ENCODE assay signal across 30 cellular contexts in the genomic region with DNA sequence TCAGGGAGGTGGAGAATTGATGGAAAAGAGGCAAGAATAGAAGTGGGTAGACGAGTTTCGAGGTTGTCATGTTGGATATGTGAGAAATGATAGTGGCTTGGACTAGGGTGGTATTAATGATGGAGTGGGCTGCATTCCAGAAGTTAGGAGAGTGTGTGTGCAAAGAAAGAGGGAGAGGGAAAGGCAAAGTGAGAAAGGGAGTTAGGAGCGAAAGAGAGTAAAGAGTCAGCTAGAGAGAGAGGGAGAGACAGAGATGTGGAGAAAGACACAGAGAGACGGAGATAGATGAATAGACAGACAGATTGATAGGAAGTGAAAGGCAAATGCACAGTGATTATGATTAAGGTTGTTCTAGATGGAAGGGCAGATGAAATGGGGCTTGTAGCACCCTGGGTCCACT. TPM values are rescaled to one million over a fixed set of nuclear protein-coding genes. Genes with fewer than 3 reads are reported as not detected.
"Had no signal": no experiment of that assay in that cellular context is flagged by ENCODE, and none has a peak within 500 bp of the region (broad histone marks: within the 10 kb centered on the region; RNA-seq: fewer than 3 reads in every experiment).

No MANE protein-coding gene starts in this region.

- H3K4me3 ChIP-seq: stomach, suprapubic skin, testis, thoracic aorta, thyroid gland, tibial artery, tibial nerve, transverse colon, upper lobe of left lung, upper lobe of right lung, uterus, vagina had no signal

- H3K4me1 ChIP-seq: stomach, testis, thyroid gland, tibial artery, tibial nerve, transverse colon, upper lobe of left lung, upper lobe of right lung, uterus, vagina had no signal

- H3K9me3 ChIP-seq: stomach, suprapubic skin, testis, thoracic aorta, thyroid gland, tibial artery, tibial nerve, transverse colon, upper lobe of left lung, upper lobe of right lung, uterus, vagina had no signal

- H3K27ac ChIP-seq: stomach, suprapubic skin, testis, thoracic aorta, thyroid gland, tibial artery, tibial nerve, transverse colon, upper lobe of left lung, upper lobe of right lung, uterus, vagina had no signal

- FAIRE-seq: urothelium cell line had no signal

- ATAC-seq: stimulated activated effector memory CD8-positive, alpha-beta T cell treated with anti-CD3 and anti-CD28 coated beads, Interleukin-12 subunit alpha, Interleukin-12 subunit beta, amount 100 ng/mL, for 72 hours; stimulated activated memory B cell treated with anti-CD40 and anti-IgM and Interleukin-4, amounts not matched to agents 10 μg/mL and 1 μg/mL and 100 μg/mL, for 72 hours; stimulated activated naive B cell treated with anti-CD40 and anti-IgM and Interleukin-4, amounts not matched to agents 10 μg/mL and 1 μg/mL and 100 μg/mL, for 72 hours; stimulated activated naive CD8-positive, alpha-beta T cell treated with anti-CD3 and anti-CD28 coated beads, Interleukin-15, amount 100 ng/mL, for 72 hours; stimulated activated naive CD8-positive, alpha-beta T cell treated with anti-CD3 and anti-CD28 coated beads, Interleukin-15, Interleukin-2, amounts not matched to agents 100 U/mL and 50 U/mL, for 24 hours; upper lobe of right lung had no signal

- DNase-seq: stimulated activated CD4-positive, alpha-beta T cell treated with anti-CD3 and anti-CD28 coated beads, Interleukin-2, amount 100 ng/mL, for 48 hours; stimulated activated CD4-positive, alpha-beta T cell treated with anti-CD3 and anti-CD28 coated beads, Interleukin-4, amount 100 ng/mL, for 1 hour; stimulated activated CD4-positive, alpha-beta T cell treated with anti-CD3 and anti-CD28 coated beads, Interleukin-4, amount 100 ng/mL, for 24 hours; stimulated activated CD4-positive, alpha-beta T cell treated with anti-CD3 and anti-CD28 coated beads, Interleukin-4, amount 100 ng/mL, for 4 hours; stimulated activated CD8-positive, alpha-beta memory T cell treated with anti-CD3 and anti-CD28 coated beads, Interleukin-4, amount 100 ng/mL, for 48 hours; stimulated activated naive B cell treated with anti-CD40 and anti-IgM and Interleukin-4, amounts not matched to agents 10 μg/mL and 1 μg/mL and 100 μg/mL, for 72 hours; stimulated activated naive CD4-positive, alpha-beta T cell; stimulated activated naive CD4-positive, alpha-beta T cell treated with Interleukin-2 at 50 U/mL for 16 hours; stimulated activated naive CD8-positive, alpha-beta T cell treated with anti-CD3 and anti-CD28 coated beads, Interleukin-15, amount 100 ng/mL, for 72 hours; stimulated activated naive CD8-positive, alpha-beta T cell treated with anti-CD3 and anti-CD28 coated beads, Interleukin-15, Interleukin-2, amounts not matched to agents 100 U/mL and 50 U/mL, for 24 hours; stomach; substantia nigra; testis; thyroid gland; tibial artery; transverse colon; trophoblast cell; upper lobe of left lung; upper lobe of right lung; uterus had no signal

- H3K36me3 ChIP-seq: stomach, suprapubic skin, thoracic aorta, thyroid gland, tibial artery, tibial nerve, transverse colon, upper lobe of left lung, upper lobe of right lung, uterus, vagina had no signal

- H3K27me3 ChIP-seq: testis, thyroid gland, upper lobe of left lung, uterus, vagina had no signal

RNA-seq across cellular contexts. Expression of gene GPR139, which starts 5.4 kb away (rescaled TPM):
- total RNA-seq: stomach, subcutaneous adipose tissue, suprapubic skin, testis, thoracic aorta, thyroid gland, tibial nerve, transverse colon, upper lobe of left lung, upper lobe of right lung, ureter, urinary bladder, uterus, vagina had no signal
- polyA plus RNA-seq: stomach, urinary bladder had no signal
